Comparison of ENCODE assay signal across 9 cellular contexts in genomic region chr4:88230953-88231835, GRCh38. TPM values are rescaled to one million over a fixed set of nuclear protein-coding genes. Genes with fewer than 3 reads are reported as not detected.
DNase-seq lines count a peak whose midpoint lies in the region; ATAC-seq and TF ChIP-seq lines count a peak whose summit lies in the region.
"Had no signal": no experiment of that assay in that cellular context is flagged by ENCODE, and none has a peak within 500 bp of the region (broad histone marks: within the 10 kb centered on the region; RNA-seq: fewer than 3 reads in every experiment).

No MANE protein-coding gene starts in this region.

- ATAC-seq in heart right ventricle, result peak; percentile 39 to 73 (median 69)
- no peak for ATAC-seq in GM19463 (IDR thresholded peaks at IDR 0.05; ENCODE audit: unreplicated experiment)

- peaks cover 4% of the 10 kb centered on the region for H3K9me3 Mint-ChIP-seq in activated naive CD8-positive, alpha-beta T cell (ENCODE audit: low read depth)

- H3K4me1 ChIP-seq in heart right ventricle (peaks cover 0 to 33% (median 14%) of the 10 kb centered on the region in 9 donors), rectal smooth muscle tissue (ENCODE audit: control insufficient read depth, insufficient read depth, low read length) (no peaks in the 10 kb centered on the region)

- peak overlapping the region in 9 of 10 donors; percentile 23 to 56 (median 47) for H3K4me3 ChIP-seq in heart right ventricle
- peak overlapping the region; percentile 42 for H3K4me3 ChIP-seq in rectal smooth muscle tissue (ENCODE audit: low read length)
- H3K4me3 ChIP-seq in lower leg skin (ENCODE audit: low read depth, poor library complexity, severe bottlenecking), result no peak overlapping the region

- intact Hi-C loops in heart right ventricle (cut with DNase I), result no loop called here
- intact Hi-C loops in lower leg skin (cut with DNase I; ENCODE audit: low total_unique reads), result no loop called here

- TF ChIP-seq CTCF in heart right ventricle (IDR thresholded peaks at IDR 0.05) (no peak), lower leg skin (IDR thresholded peaks at IDR 0.05) (no peak)

- no peaks in the 10 kb centered on the region for H3K36me3 Mint-ChIP-seq in activated naive CD8-positive, alpha-beta T cell

- peaks cover 18% of the 10 kb centered on the region for H3K4me1 Mint-ChIP-seq in activated naive CD8-positive, alpha-beta T cell (ENCODE audit: low read depth)

- H3K9ac ChIP-seq in rectal smooth muscle tissue (ENCODE audit: low read length), result no peak overlapping the region

- DNase-seq in EH (ENCODE audit: low read depth) (peak; percentile 43), heart right ventricle (peak in 1 of 2 donors; percentile 15), mucosa of gallbladder (ENCODE audit: low spot score) (no peak), lower leg skin (ENCODE audit: low spot score in 2 of 2) (no peak), SW480 (ENCODE audit: low spot score) (no peak)
- DNase-seq: activated gamma-delta T cell had no signal

- H3K27ac Mint-ChIP-seq in activated naive CD8-positive, alpha-beta T cell, result peak overlapping the region; percentile 0

- peak overlapping the region; percentile 31 to 89 (median 78) for H3K27ac ChIP-seq in heart right ventricle
- peak overlapping the region; percentile 58 for H3K27ac ChIP-seq in rectal smooth muscle tissue (ENCODE audit: low read depth, low read length)

- no peaks in the 10 kb centered on the region for H3K36me3 ChIP-seq in heart right ventricle
- no peaks in the 10 kb centered on the region for H3K36me3 ChIP-seq in rectal smooth muscle tissue (ENCODE audit: control insufficient read depth, insufficient read depth, low read length)

- H3K27me3 ChIP-seq in heart right ventricle (no peaks in the 10 kb centered on the region), rectal smooth muscle tissue (ENCODE audit: control insufficient read depth, insufficient read depth, low read length) (no peaks in the 10 kb centered on the region)

- H3K4me3 Mint-ChIP-seq in activated naive CD8-positive, alpha-beta T cell, result peak overlapping the region; percentile 4

- 12% methylated on average over 16 of the region's 16 CpGs for WGBS in heart right ventricle, 2 donors
- WGBS in lower leg skin, 2 donors, result 40 to 45% methylated on average over 16 of the region's 16 CpGs

- no peak for TF ChIP-seq POLR2A in lower leg skin (IDR thresholded peaks at IDR 0.05)

- no peaks in the 10 kb centered on the region for H3K27me3 Mint-ChIP-seq in activated naive CD8-positive, alpha-beta T cell

- H3K9me3 ChIP-seq in heart right ventricle, result peaks cover 0 to 10% (median 0%) of the 10 kb centered on the region in 11 donors

RNA-seq across cellular contexts. Expression of gene PPM1K, which starts 53.2 kb away (rescaled TPM):
- total RNA-seq in heart right ventricle (100 to 1,000 TPM; 160 to 357 (median 282) TPM), mucosa of gallbladder (24.4 TPM), lower leg skin (10 to 100 TPM in 1 of 4 donors, 1 to 10 TPM in 3; 7.4 to 13.6 (median 8.2) TPM)
- polyA plus RNA-seq in heart right ventricle, result 10 to 100 TPM; 47.4 to 58.5 TPM
